In genomic region chr10:7388149-7388548, GRCh38 we compare ENCODE assay signal across 1 cellular context.
A peak's percentile ranks its signal among the peaks of the same experiment; 100 is the strongest.
TF ChIP-seq lines count a peak whose summit lies in the region.

No MANE protein-coding gene starts in this region.

TF ChIP-seq in HEK293, 187 proteins besides CTCF, POLR2A, EP300 and RAD21:
- TF ChIP-seq, protein P1, sequence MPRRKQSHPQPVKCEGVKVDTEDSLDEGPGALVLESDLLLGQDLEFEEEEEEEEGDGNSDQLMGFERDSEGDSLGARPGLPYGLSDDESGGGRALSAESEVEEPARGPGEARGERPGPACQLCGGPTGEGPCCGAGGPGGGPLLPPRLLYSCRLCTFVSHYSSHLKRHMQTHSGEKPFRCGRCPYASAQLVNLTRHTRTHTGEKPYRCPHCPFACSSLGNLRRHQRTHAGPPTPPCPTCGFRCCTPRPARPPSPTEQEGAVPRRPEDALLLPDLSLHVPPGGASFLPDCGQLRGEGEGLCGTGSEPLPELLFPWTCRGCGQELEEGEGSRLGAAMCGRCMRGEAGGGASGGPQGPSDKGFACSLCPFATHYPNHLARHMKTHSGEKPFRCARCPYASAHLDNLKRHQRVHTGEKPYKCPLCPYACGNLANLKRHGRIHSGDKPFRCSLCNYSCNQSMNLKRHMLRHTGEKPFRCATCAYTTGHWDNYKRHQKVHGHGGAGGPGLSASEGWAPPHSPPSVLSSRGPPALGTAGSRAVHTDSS (tag by site-specific recombination; IDR thresholded peaks at IDR 0.05), result peak; percentile 99
- 0 out of 2 replicates have a peak, but pooled peaks have one; percentile 16 for TF ChIP-seq ZNF664 (tag by site-specific recombination; IDR thresholded peaks at IDR 0.05)
TF ChIP-seq in HEK293: peak in this region for 2; not testable (repeated sequence) for 185.
